ENCODE assay signal across 8 cellular contexts in genomic region chrX:95764972-95765451, GRCh38.
DNase-seq lines count a peak whose midpoint lies in the region; ATAC-seq and TF ChIP-seq lines count a peak whose summit lies in the region.

No MANE protein-coding gene starts in this region.

- no peak overlapping the region for H3K27ac ChIP-seq in ectodermal cell (ENCODE audit: insufficient read depth, low read depth, low read length, poor library complexity, severe bottlenecking)

- no peak overlapping the region for H3K4me3 Mint-ChIP-seq in nephron progenitor cell

- H3K9me3 ChIP-seq in ectodermal cell (ENCODE audit: control insufficient read depth, low read length): no peaks in the 10 kb centered on the region

- no peaks in the 10 kb centered on the region for H3K4me1 ChIP-seq in ectodermal cell (ENCODE audit: control insufficient read depth, insufficient read depth, low read length)

- no peak overlapping the region for H3K27ac Mint-ChIP-seq in nephron progenitor cell

- no peaks in the 10 kb centered on the region for H3K9me3 Mint-ChIP-seq in nephron progenitor cell

- ATAC-seq in GM21717 (IDR thresholded peaks at IDR 0.05; ENCODE audit: unreplicated experiment): peak; percentile 78
- no peak for ATAC-seq in HG03521 (IDR thresholded peaks at IDR 0.05; ENCODE audit: unreplicated experiment)
- no peak for ATAC-seq in GM18873 (IDR thresholded peaks at IDR 0.05; ENCODE audit: low FRiP score, unreplicated experiment)

- H3K4me3 ChIP-seq in ectodermal cell (ENCODE audit: insufficient read depth, low read depth, low read length): peak overlapping the region; percentile 4

- WGBS in ectodermal cell, 2 experiments: 0 to 22% methylated on average over 2 to 3 of the region's 3 CpGs

- no peaks in the 10 kb centered on the region for H3K36me3 Mint-ChIP-seq in nephron progenitor cell (ENCODE audit: low read depth)

- DNase-seq in DMS 273 treated with DMSO at 0.1 percent for 48 hours (lab: John Stamatoyannopoulos, UW) (peak; percentile 45), NCI-H446 (lab: John Stamatoyannopoulos, UW) (peak; percentile 57 to 66), nephron progenitor cell (no peak), KG1 (lab: John Stamatoyannopoulos, UW) (no peak)

- no peaks in the 10 kb centered on the region for H3K27me3 ChIP-seq in ectodermal cell (ENCODE audit: control insufficient read depth, insufficient read depth, low read length, poor library complexity, severe bottlenecking)

- no peaks in the 10 kb centered on the region for H3K4me1 Mint-ChIP-seq in nephron progenitor cell

- H3K27me3 Mint-ChIP-seq in nephron progenitor cell (ENCODE audit: low read depth, poor library complexity): peaks cover 4% of the 10 kb centered on the region

- TF ChIP-seq CTCF in nephron progenitor cell (IDR thresholded peaks at IDR 0.05): peak; percentile 66

- no peaks in the 10 kb centered on the region for H3K36me3 ChIP-seq in ectodermal cell (ENCODE audit: control insufficient read depth, insufficient read depth, low read length)

Comparison
In these comparisons a context has a peak if more than half of its experiments do, and no peak if none do; other contexts are left out.
1. DNase-seq: peak in DMS 273 treated with DMSO at 0.1 percent for 48 hours (single experiment) and NCI-H446 (2 of 2); none in nephron progenitor cell (single experiment) and KG1 (single experiment).